12 cellular contexts compared by ENCODE assay signal in genomic region chr4:105765690-105766407, GRCh38. TPM values are rescaled to one million over a fixed set of nuclear protein-coding genes. Genes with fewer than 3 reads are reported as not detected.
DNase-seq lines count a peak whose midpoint lies in the region; ATAC-seq and TF ChIP-seq lines count a peak whose summit lies in the region.
"Had no signal": no experiment of that assay in that cellular context is flagged by ENCODE, and none has a peak within 500 bp of the region (broad histone marks: within the 10 kb centered on the region; RNA-seq: fewer than 3 reads in every experiment).

No MANE protein-coding gene starts in this region.

- DNase-seq in AG04450 (ENCODE audit: low read depth, low spot score) (peak; percentile 57), HS-5 (ENCODE audit: low read depth) (peak; percentile 49), adipocyte (ENCODE audit: low read depth) (peak; percentile 52), iPS DF 19.7 (ENCODE audit: low read depth, low spot score) (peak; percentile 7), tibial artery (no peak), spleen (no peak)
- DNase-seq: activated naive CD4-positive, alpha-beta T cell treated with anti-CD3 and anti-CD28 coated beads, Interleukin-2, amount 50 U/mL, for 16 hours; CD8-positive, alpha-beta memory T cell; KBM-7 had no signal

- H3K4me1 ChIP-seq in adipocyte (ENCODE audit: control insufficient read depth, insufficient read depth, low read length), result no peaks in the 10 kb centered on the region
- H3K4me1 ChIP-seq in tibial artery, result no peaks in the 10 kb centered on the region
- no peaks in the 10 kb centered on the region for H3K4me1 ChIP-seq in spleen

- no peak for ATAC-seq in GM18517 (IDR thresholded peaks at IDR 0.05; ENCODE audit: unreplicated experiment)
- no peak for ATAC-seq in GM21423 (IDR thresholded peaks at IDR 0.05; ENCODE audit: unreplicated experiment)

- H3K36me3 ChIP-seq in adipocyte (ENCODE audit: control insufficient read depth, insufficient read depth, low read length, severe bottlenecking) (no peaks in the 10 kb centered on the region), tibial artery (no peaks in the 10 kb centered on the region), spleen (no peaks in the 10 kb centered on the region)
- H3K36me3 ChIP-seq: thoracic aorta had no signal

- 89 to 97% (median 95%) methylated on average over 6 of the region's 6 CpGs for WGBS in spleen, 5 donors

- CTCF ChIA-PET in AG04450 (lab: Charles Lee), result interaction anchor here (0.9 kb wide), 1 partner anchor 50 kb away, joined by 3 read pairs; no protein-coding TSS in a partner anchor

- POLR2A ChIA-PET in AG04450 (lab: Yijun Ruan, JAX), result no interaction called here

- TF ChIP-seq CTCF in AG04450 (IDR thresholded peaks at IDR 0.05; ENCODE audit: low read depth, low read length) (0 out of 2 replicates have a peak, but pooled peaks have one; percentile 2), tibial artery (IDR thresholded peaks at IDR 0.05) (no peak), spleen (IDR thresholded peaks at IDR 0.05 in 8 of 11, conservative IDR thresholded peaks at IDR 0.05 in 3 of 11) (no peak)

- TF ChIP-seq POLR2A in spleen (IDR thresholded peaks at IDR 0.05), result no peak

- intact Hi-C loops in tibial artery (cut with DNase I; ENCODE audit: low total_unique reads) (no loop called here), spleen (cut with DNase I; ENCODE audit: low total_unique reads) (no loop called here)

- H3K27ac ChIP-seq in AG04450 (ENCODE audit: low read depth, low read length), result no peak overlapping the region
- H3K27ac ChIP-seq in tibial artery, result no peak overlapping the region
- H3K27ac ChIP-seq in spleen, result no peak overlapping the region
- H3K27ac ChIP-seq: thoracic aorta had no signal

- H3K9ac ChIP-seq in adipocyte (ENCODE audit: low read length), result no peak overlapping the region

- H3K4me3 ChIP-seq in AG04450 (ENCODE audit: low read depth, low read length) (no peak overlapping the region), adipocyte (ENCODE audit: low read length) (no peak overlapping the region), tibial artery (no peak overlapping the region), spleen (no peak overlapping the region)
- H3K4me3 ChIP-seq: thoracic aorta had no signal

- H3K27me3 ChIP-seq in AG04450 (ENCODE audit: control insufficient read depth, insufficient read depth, low read length) (no peaks in the 10 kb centered on the region), adipocyte (replicated peaks; ENCODE audit: control insufficient read depth, insufficient read depth, low read length) (no peaks in the 10 kb centered on the region), tibial artery (no peaks in the 10 kb centered on the region), spleen (replicated peaks in 1 of 7) (no peaks in the 10 kb centered on the region)

- H3K9me3 ChIP-seq in AG04450 (ENCODE audit: control insufficient read depth, insufficient read depth, low read length) (no peaks in the 10 kb centered on the region), adipocyte (ENCODE audit: control insufficient read depth, low read length) (no peaks in the 10 kb centered on the region), tibial artery (no peaks in the 10 kb centered on the region), spleen (peaks cover 0 to 7% (median 4%) of the 10 kb centered on the region in 8 donors)
- H3K9me3 ChIP-seq: thoracic aorta had no signal

RNA-seq across cellular contexts. Expression of gene GSTCD, which starts 57.3 kb away (rescaled TPM):
- polyA plus RNA-seq in AG04450 (2011; rRNA removed), result 6.5 and 12.1 TPM in 2 replicates
- polyA minus RNA-seq in AG04450 (2011; rRNA and poly(A)+ RNA removed), result 4.6 and 9.1 TPM in 2 replicates
- 10 to 100 TPM in 3 of 7 donors, 1 to 10 TPM in 4; 8.4 to 14.6 (median 9.8) TPM for total RNA-seq in spleen
- 1 to 10 TPM; 1.8 to 3.4 (median 2.1) TPM for polyA plus RNA-seq in spleen

RNA-seq across cellular contexts. Expression of gene INTS12, which starts 57.4 kb away (rescaled TPM):
- polyA plus RNA-seq in AG04450 (2011; rRNA removed) (34.6 and 41.7 TPM in 2 replicates), spleen (10 to 100 TPM; 10.1 to 15.0 (median 13.5) TPM)
- 20.0 and 27.0 TPM in 2 replicates for polyA minus RNA-seq in AG04450 (2011; rRNA and poly(A)+ RNA removed)
- 10 to 100 TPM; 13.7 to 37.3 (median 20.9) TPM for total RNA-seq in spleen

Comparison
In these comparisons a context has a peak if more than half of its experiments do, and no peak if none do; other contexts are left out.
1. DNase-seq: peak in AG04450 (single experiment), HS-5 (single experiment), adipocyte (single experiment) and iPS DF 19.7 (single experiment); none in tibial artery (0 of 2) and spleen (single experiment).